11 cellular contexts compared by ENCODE assay signal in the genomic region with DNA sequence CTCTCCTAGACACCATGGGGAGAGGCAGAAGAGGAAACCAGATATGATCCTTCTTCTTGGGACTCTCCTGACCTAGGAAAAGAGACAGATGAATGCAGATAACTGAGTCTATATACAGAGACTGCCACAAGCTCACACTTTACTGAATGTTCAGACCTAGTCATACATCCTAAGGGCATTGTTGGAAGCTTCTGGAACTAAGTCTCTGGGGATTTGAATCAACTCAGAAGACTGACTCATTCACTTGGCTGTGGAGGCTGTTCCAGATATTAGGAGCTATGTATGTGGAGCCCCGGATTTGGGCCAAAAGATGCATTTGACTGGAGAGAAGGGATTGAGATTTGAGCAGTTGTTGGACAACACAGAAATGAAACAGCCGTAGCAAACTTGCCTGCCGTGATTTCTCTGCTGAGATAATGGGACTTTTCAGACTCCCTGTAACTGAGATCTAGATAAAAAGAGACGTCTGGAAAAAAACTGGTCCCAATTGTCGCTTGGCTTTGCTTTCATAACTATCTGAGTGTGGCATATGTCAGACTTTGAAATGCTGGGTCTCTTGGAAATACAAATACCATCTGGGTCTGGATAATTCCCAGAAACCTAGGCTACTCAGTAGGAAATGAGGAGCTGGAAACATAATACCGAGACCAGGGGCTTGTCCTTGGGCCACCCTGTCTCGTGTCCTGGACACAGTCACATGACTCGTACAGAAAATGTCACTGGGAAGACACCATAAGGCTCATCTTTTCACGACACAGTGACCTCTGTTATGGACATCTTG.
DNase-seq lines count a peak whose midpoint lies in the region; ATAC-seq and TF ChIP-seq lines count a peak whose summit lies in the region.
"Had no signal": no experiment of that assay in that cellular context is flagged by ENCODE, and none has a peak within 500 bp of the region (broad histone marks: within the 10 kb centered on the region; RNA-seq: fewer than 3 reads in every experiment).

No MANE protein-coding gene starts in this region.

- no peaks in the 10 kb centered on the region for H3K36me3 Mint-ChIP-seq in HFFc6 (ENCODE audit: low read depth)

- TF ChIP-seq CTCF in HFFc6 (IDR thresholded peaks at IDR 0.05) (no peak), tibial nerve (IDR thresholded peaks at IDR 0.05) (no peak)

- no peaks in the 10 kb centered on the region for H3K36me3 ChIP-seq in tibial nerve

- no peak overlapping the region for H3K4me3 ChIP-seq in tibial nerve

- H3K27ac ChIP-seq in tibial nerve, result peak overlapping the region in 1 of 4 donors; percentile 2

- H3K4me3 Mint-ChIP-seq in HFFc6, result peak overlapping the region; percentile 65
- H3K4me3 Mint-ChIP-seq: nephron progenitor cell had no signal

- TF ChIP-seq POLR2A in tibial nerve (IDR thresholded peaks at IDR 0.05) (no peak), erythroblast (IDR thresholded peaks at IDR 0.05; ENCODE audit: low read length) (no peak)

- peaks cover 3% of the 10 kb centered on the region; the same call in 1 of the 2 replicates for H3K27me3 Mint-ChIP-seq in HFFc6 (ENCODE audit: insufficient read depth)

- TF ChIP-seq EP300 in tibial nerve (IDR thresholded peaks at IDR 0.05), result no peak

- DNase-seq in HFFc6, result peak; percentile 94
- peak; percentile 67 for DNase-seq in astrocyte of the hippocampus (ENCODE audit: low read depth, low spot score)
- peak; percentile 46 for DNase-seq in left cardiac atrium
- DNase-seq in smooth muscle cell of the brain vasculature (ENCODE audit: low read depth, low spot score), result peak; percentile 24
- no peak for DNase-seq in tibial nerve (ENCODE audit: low spot score in 2 of 2)
- no peak for DNase-seq in NCI-H1417 (lab: John Stamatoyannopoulos, UW)
- no peak for DNase-seq in erythroblast (lab: John Stamatoyannopoulos, UW)
- DNase-seq in NCI-H187 treated with DMSO at 0.1 percent for 48 hours (lab: John Stamatoyannopoulos, UW), result no peak
- DNase-seq: NCI-H510A treated with DMSO at 0.1 percent for 48 hours, nephron progenitor cell had no signal

- no peaks in the 10 kb centered on the region for H3K27me3 ChIP-seq in tibial nerve

- H3K9me3 Mint-ChIP-seq in HFFc6, result no peaks in the 10 kb centered on the region
- H3K9me3 Mint-ChIP-seq: activated T-helper 2 cell treated with anti-CD3 and anti-CD28 coated beads, Interferon-gamma antibody, Interleukin-2, Interleukin-4, amounts not matched to agents 10 μg/mL and 5 μg/mL and 100 μg/mL, durations not matched to agents 14 hours and 24 hours and 36 hours; nephron progenitor cell had no signal

- WGBS in tibial nerve, 2 donors, result 53 to 67% methylated on average over 9 of the region's 9 CpGs

- intact Hi-C loops in left cardiac atrium (cut with DNase I), result no loop called here

- peak; percentile 58 to 88 for ATAC-seq in left cardiac atrium

- peaks cover 0 to 10% (median 7%) of the 10 kb centered on the region in 4 donors for H3K4me1 ChIP-seq in tibial nerve

- H3K27ac Mint-ChIP-seq in HFFc6, result peak overlapping the region; percentile 65
- H3K27ac Mint-ChIP-seq: activated T-helper 2 cell treated with anti-CD3 and anti-CD28 coated beads, Interferon-gamma antibody, Interleukin-2, Interleukin-4, amounts not matched to agents 10 μg/mL and 5 μg/mL and 100 μg/mL, durations not matched to agents 14 hours and 24 hours and 36 hours had no signal

- peaks cover 14% of the 10 kb centered on the region for H3K4me1 Mint-ChIP-seq in HFFc6 (ENCODE audit: low read depth)

- no peaks in the 10 kb centered on the region for H3K9me3 ChIP-seq in tibial nerve

Comparison
In these comparisons a context has a peak if more than half of its experiments do, and no peak if none do; other contexts are left out.
1. DNase-seq: peak in HFFc6 (single experiment), astrocyte of the hippocampus (single experiment), left cardiac atrium (single experiment) and smooth muscle cell of the brain vasculature (single experiment); none in tibial nerve (0 of 2), NCI-H1417 (0 of 3), erythroblast (0 of 2) and NCI-H187 treated with DMSO at 0.1 percent for 48 hours (single experiment).